10 cellular contexts compared by ENCODE assay signal in genomic region chr2:209663149-209663548, GRCh38.
DNase-seq lines count a peak whose midpoint lies in the region; ATAC-seq and TF ChIP-seq lines count a peak whose summit lies in the region.
"Had no signal": no experiment of that assay in that cellular context is flagged by ENCODE, and none has a peak within 500 bp of the region (broad histone marks: within the 10 kb centered on the region; RNA-seq: fewer than 3 reads in every experiment).

No MANE protein-coding gene starts in this region.

- peak overlapping the region; percentile 43 for H3K27ac ChIP-seq in mesodermal cell (ENCODE audit: low read depth, low read length, severe bottlenecking)
- H3K27ac ChIP-seq in tibial artery: no peak overlapping the region

- peak overlapping the region; percentile 82 to 91 (median 88) for H3K4me3 Mint-ChIP-seq in brain
- H3K4me3 Mint-ChIP-seq in effector memory CD8-positive, alpha-beta T cell: no peak overlapping the region
- H3K4me3 Mint-ChIP-seq: T-helper 17 cell had no signal

- peaks cover 0 to 2% (median 0%) of the 10 kb centered on the region in 5 experiments for H3K9me3 Mint-ChIP-seq in brain
- H3K9me3 Mint-ChIP-seq in effector memory CD8-positive, alpha-beta T cell: peaks cover 0 to 2% of the 10 kb centered on the region in 2 donors

- DNase-seq in HS-5 (ENCODE audit: low read depth) (peak; percentile 30), tibial artery (no peak), NCI-H2107 (lab: John Stamatoyannopoulos, UW) (no peak)
- DNase-seq in effector memory CD8-positive, alpha-beta T cell: no peak
- DNase-seq: GDM1, T-helper 17 cell had no signal

- H3K9me3 ChIP-seq in mesodermal cell (ENCODE audit: control insufficient read depth, low read length) (no peaks in the 10 kb centered on the region), tibial artery (no peaks in the 10 kb centered on the region)

- intact Hi-C loops in tibial artery (cut with DNase I; ENCODE audit: low total_unique reads): no loop called here

- H3K36me3 ChIP-seq in mesodermal cell (ENCODE audit: control insufficient read depth, insufficient read depth, low read length): no peaks in the 10 kb centered on the region
- H3K36me3 ChIP-seq in tibial artery: no peaks in the 10 kb centered on the region

- H3K27me3 ChIP-seq in tibial artery: no peaks in the 10 kb centered on the region

- H3K27me3 Mint-ChIP-seq in brain: no peaks in the 10 kb centered on the region
- H3K27me3 Mint-ChIP-seq in effector memory CD8-positive, alpha-beta T cell: no peaks in the 10 kb centered on the region
- H3K27me3 Mint-ChIP-seq: T-helper 17 cell had no signal

- TF ChIP-seq CTCF in brain (conservative IDR thresholded peaks at IDR 0.05) (no peak), tibial artery (IDR thresholded peaks at IDR 0.05) (no peak)

- H3K4me1 ChIP-seq in mesodermal cell (ENCODE audit: control insufficient read depth, insufficient read depth, low read length, poor library complexity, severe bottlenecking): no peaks in the 10 kb centered on the region
- H3K4me1 ChIP-seq in tibial artery: no peaks in the 10 kb centered on the region

- peaks cover 86% of the 10 kb centered on the region for H3K4me1 Mint-ChIP-seq in brain
- H3K4me1 Mint-ChIP-seq in effector memory CD8-positive, alpha-beta T cell (ENCODE audit: low read depth in 2 of 2): no peaks in the 10 kb centered on the region
- H3K4me1 Mint-ChIP-seq: T-helper 17 cell had no signal

- peaks cover 24% of the 10 kb centered on the region for H3K36me3 Mint-ChIP-seq in brain
- H3K36me3 Mint-ChIP-seq in effector memory CD8-positive, alpha-beta T cell (ENCODE audit: insufficient read depth): no peaks in the 10 kb centered on the region

- ATAC-seq in GM18909 (IDR thresholded peaks at IDR 0.05; ENCODE audit: poor library complexity, unreplicated experiment): peak; percentile 45
- ATAC-seq in effector memory CD8-positive, alpha-beta T cell (replicated peaks): no peak
- no peak for ATAC-seq in HG03280 (IDR thresholded peaks at IDR 0.05; ENCODE audit: unreplicated experiment)
- ATAC-seq: T-helper 17 cell had no signal

- 60 to 67% methylated on average over 1 of the region's 5 CpGs for WGBS in mesodermal cell (ENCODE audit: insufficient coverage in 2 of 2), 2 experiments

- peak overlapping the region; percentile 86 to 99 (median 95) for H3K27ac Mint-ChIP-seq in brain
- no peak overlapping the region for H3K27ac Mint-ChIP-seq in effector memory CD8-positive, alpha-beta T cell
- H3K27ac Mint-ChIP-seq: T-helper 17 cell had no signal

- H3K4me3 ChIP-seq in mesodermal cell (ENCODE audit: extremely low read depth, insufficient read depth, low read length, poor library complexity, severe bottlenecking) (no peak overlapping the region), tibial artery (no peak overlapping the region)

Comparison
In these comparisons a context has a peak if more than half of its experiments do, and no peak if none do; other contexts are left out.
1. H3K27ac Mint-ChIP-seq: peak in brain (5 of 5); none in effector memory CD8-positive, alpha-beta T cell (0 of 2).
2. H3K4me3 Mint-ChIP-seq: peak in brain (5 of 5); none in effector memory CD8-positive, alpha-beta T cell (0 of 2).